ENCODE assay signal across 1 cellular context in the genomic region with DNA sequence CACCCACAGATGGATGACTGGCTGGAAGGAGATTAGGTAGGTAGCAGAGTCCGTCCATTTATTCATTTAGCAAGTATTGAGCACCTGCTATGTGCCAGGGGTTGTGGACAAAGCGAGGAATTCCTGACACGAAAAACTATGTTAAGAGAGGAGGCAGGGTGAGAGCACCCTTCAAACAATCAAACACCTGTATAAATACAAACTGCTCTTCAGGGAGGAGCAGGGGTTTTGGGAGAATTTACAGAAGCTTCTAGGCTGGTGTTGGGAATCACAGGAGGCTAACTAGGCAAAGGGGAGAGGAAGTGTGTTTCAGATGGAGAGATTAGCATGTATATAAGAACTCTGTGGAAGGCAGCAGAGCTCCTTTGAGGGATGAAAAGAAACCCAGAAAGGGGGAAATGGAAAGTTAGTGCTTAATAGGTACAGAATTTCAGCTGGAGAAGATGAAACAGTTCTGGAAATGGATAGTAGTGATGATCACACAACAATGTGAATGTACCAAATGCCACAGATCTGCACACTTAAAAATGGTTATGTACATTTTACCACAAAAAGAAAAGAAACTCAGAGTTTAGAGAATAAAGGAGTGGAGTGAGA.
TF ChIP-seq lines count a peak whose summit lies in the region.

No MANE protein-coding gene starts in this region.

TF ChIP-seq in IMR-90, 13 proteins besides CTCF, POLR2A, EP300 and RAD21 (continued from another document):
- TF ChIP-seq, protein P1, sequence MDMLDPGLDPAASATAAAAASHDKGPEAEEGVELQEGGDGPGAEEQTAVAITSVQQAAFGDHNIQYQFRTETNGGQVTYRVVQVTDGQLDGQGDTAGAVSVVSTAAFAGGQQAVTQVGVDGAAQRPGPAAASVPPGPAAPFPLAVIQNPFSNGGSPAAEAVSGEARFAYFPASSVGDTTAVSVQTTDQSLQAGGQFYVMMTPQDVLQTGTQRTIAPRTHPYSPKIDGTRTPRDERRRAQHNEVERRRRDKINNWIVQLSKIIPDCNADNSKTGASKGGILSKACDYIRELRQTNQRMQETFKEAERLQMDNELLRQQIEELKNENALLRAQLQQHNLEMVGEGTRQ (IDR thresholded peaks at IDR 0.05; ENCODE audit: low read depth, low read length) = no peak
TF ChIP-seq in IMR-90: peak in this region for 0.
